In genomic region chr10:50234486-50234885, GRCh38 we compare ENCODE assay signal across 1 cellular context.
TF ChIP-seq lines count a peak whose summit lies in the region.

No MANE protein-coding gene starts in this region.

TF ChIP-seq in HepG2, 621 proteins besides CTCF, POLR2A, EP300 and RAD21 (continued from another document and continues in another):
- TF ChIP-seq, protein P1, sequence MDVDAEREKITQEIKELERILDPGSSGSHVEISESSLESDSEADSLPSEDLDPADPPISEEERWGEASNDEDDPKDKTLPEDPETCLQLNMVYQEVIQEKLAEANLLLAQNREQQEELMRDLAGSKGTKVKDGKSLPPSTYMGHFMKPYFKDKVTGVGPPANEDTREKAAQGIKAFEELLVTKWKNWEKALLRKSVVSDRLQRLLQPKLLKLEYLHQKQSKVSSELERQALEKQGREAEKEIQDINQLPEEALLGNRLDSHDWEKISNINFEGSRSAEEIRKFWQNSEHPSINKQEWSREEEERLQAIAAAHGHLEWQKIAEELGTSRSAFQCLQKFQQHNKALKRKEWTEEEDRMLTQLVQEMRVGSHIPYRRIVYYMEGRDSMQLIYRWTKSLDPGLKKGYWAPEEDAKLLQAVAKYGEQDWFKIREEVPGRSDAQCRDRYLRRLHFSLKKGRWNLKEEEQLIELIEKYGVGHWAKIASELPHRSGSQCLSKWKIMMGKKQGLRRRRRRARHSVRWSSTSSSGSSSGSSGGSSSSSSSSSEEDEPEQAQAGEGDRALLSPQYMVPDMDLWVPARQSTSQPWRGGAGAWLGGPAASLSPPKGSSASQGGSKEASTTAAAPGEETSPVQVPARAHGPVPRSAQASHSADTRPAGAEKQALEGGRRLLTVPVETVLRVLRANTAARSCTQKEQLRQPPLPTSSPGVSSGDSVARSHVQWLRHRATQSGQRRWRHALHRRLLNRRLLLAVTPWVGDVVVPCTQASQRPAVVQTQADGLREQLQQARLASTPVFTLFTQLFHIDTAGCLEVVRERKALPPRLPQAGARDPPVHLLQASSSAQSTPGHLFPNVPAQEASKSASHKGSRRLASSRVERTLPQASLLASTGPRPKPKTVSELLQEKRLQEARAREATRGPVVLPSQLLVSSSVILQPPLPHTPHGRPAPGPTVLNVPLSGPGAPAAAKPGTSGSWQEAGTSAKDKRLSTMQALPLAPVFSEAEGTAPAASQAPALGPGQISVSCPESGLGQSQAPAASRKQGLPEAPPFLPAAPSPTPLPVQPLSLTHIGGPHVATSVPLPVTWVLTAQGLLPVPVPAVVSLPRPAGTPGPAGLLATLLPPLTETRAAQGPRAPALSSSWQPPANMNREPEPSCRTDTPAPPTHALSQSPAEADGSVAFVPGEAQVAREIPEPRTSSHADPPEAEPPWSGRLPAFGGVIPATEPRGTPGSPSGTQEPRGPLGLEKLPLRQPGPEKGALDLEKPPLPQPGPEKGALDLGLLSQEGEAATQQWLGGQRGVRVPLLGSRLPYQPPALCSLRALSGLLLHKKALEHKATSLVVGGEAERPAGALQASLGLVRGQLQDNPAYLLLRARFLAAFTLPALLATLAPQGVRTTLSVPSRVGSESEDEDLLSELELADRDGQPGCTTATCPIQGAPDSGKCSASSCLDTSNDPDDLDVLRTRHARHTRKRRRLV (CRISPR knock-in tag; IDR thresholded peaks at IDR 0.05): no peak
- TF ChIP-seq CBFB (CRISPR knock-in tag; IDR thresholded peaks at IDR 0.05) (peak; percentile 83), ZNF496 (CRISPR knock-in tag; IDR thresholded peaks at IDR 0.05; ENCODE audit: insufficient replicate concordance) (no peak), MXI1 (IDR thresholded peaks at IDR 0.05; ENCODE audit: borderline replicate concordance, low read depth, low read length) (peak; percentile 59; the same call in 1 of the 3 replicates), HMGA1 (CRISPR knock-in tag; conservative IDR thresholded peaks at IDR 0.05) (no peak), ARNTL (CRISPR knock-in tag; IDR thresholded peaks at IDR 0.05) (no peak), ZNF563 (CRISPR knock-in tag; IDR thresholded peaks at IDR 0.05) (no peak), ZNF17 (CRISPR knock-in tag; IDR thresholded peaks at IDR 0.05) (no peak), HNF1B (CRISPR knock-in tag; IDR thresholded peaks at IDR 0.05) (no peak), ZNF276 (CRISPR knock-in tag; IDR thresholded peaks at IDR 0.05; ENCODE audit: low read depth) (no peak), ZNF441 (CRISPR knock-in tag; IDR thresholded peaks at IDR 0.05; ENCODE audit: borderline replicate concordance) (peak; percentile 48; the same call in 1 of the 2 replicates), ZNF552 (CRISPR knock-in tag; IDR thresholded peaks at IDR 0.05; ENCODE audit: borderline replicate concordance) (no peak), ATF2 (CRISPR knock-in tag; IDR thresholded peaks at IDR 0.05) (peak; percentile 64; the same call in 1 of the 2 replicates), SPEN (CRISPR knock-in tag; IDR thresholded peaks at IDR 0.05; ENCODE audit: low read depth) (no peak), MED1 (CRISPR knock-in tag; IDR thresholded peaks at IDR 0.05) (peak; percentile 77), ZNF124 (CRISPR knock-in tag; IDR thresholded peaks at IDR 0.05) (no peak), HDAC1 (CRISPR knock-in tag; IDR thresholded peaks at IDR 0.05) (peak; percentile 73; the same call in 1 of the 2 replicates), MIER2 (CRISPR knock-in tag; IDR thresholded peaks at IDR 0.05) (0 out of 2 replicates have a peak, but pooled peaks have one; percentile 41), RBM22 (optimal IDR thresholded peaks at IDR 0.05; ENCODE audit: low read length) (no peak), ZNF557 (CRISPR knock-in tag; IDR thresholded peaks at IDR 0.05) (no peak), CCAR2 (optimal IDR thresholded peaks at IDR 0.05; ENCODE audit: low read depth, low read length) (no peak), FOXP1 (IDR thresholded peaks at IDR 0.05) (peak; percentile 98), FOXP1 (CRISPR knock-in tag; IDR thresholded peaks at IDR 0.05) (peak; percentile 99), FOSL2 (CRISPR knock-in tag; IDR thresholded peaks at IDR 0.05) (peak; percentile 70), HNRNPK (IDR thresholded peaks at IDR 0.05; ENCODE audit: low read depth, low read length, poor library complexity, severe bottlenecking) (no peak), BORCS8-MEF2B (CRISPR knock-in tag; IDR thresholded peaks at IDR 0.05) (no peak), MTA3 (CRISPR knock-in tag; IDR thresholded peaks at IDR 0.05) (no peak), MTF2 (CRISPR knock-in tag; IDR thresholded peaks at IDR 0.05; ENCODE audit: borderline replicate concordance) (no peak), HMG20B (CRISPR knock-in tag; conservative IDR thresholded peaks at IDR 0.05) (peak; percentile 78), ZNF510 (CRISPR knock-in tag; IDR thresholded peaks at IDR 0.05; ENCODE audit: low read depth) (no peak), ZFP41 (CRISPR knock-in tag; IDR thresholded peaks at IDR 0.05; ENCODE audit: borderline replicate concordance) (no peak), RBFOX2 (IDR thresholded peaks at IDR 0.05; ENCODE audit: low read depth, low read length) (no peak), BCL6 (CRISPR knock-in tag; IDR thresholded peaks at IDR 0.05) (peak; percentile 93), HOXA9 (CRISPR knock-in tag; IDR thresholded peaks at IDR 0.05; ENCODE audit: borderline replicate concordance) (no peak), GTF3A (CRISPR knock-in tag; conservative IDR thresholded peaks at IDR 0.05) (no peak), ZNF503 (CRISPR knock-in tag; IDR thresholded peaks at IDR 0.05) (peak; percentile 63; the same call in 1 of the 2 replicates), ZBTB38 (CRISPR knock-in tag; IDR thresholded peaks at IDR 0.05) (no peak), JUN (CRISPR knock-in tag; IDR thresholded peaks at IDR 0.05) (0 out of 2 replicates have a peak, but pooled peaks have one; percentile 49), POGK (CRISPR knock-in tag; conservative IDR thresholded peaks at IDR 0.05) (peak; percentile 73; the same call in 1 of the 2 replicates), SP5 (CRISPR knock-in tag; IDR thresholded peaks at IDR 0.05; ENCODE audit: borderline replicate concordance, low read depth) (peak; percentile 56; the same call in 1 of the 2 replicates), NFRKB (IDR thresholded peaks at IDR 0.05) (no peak)
- TF ChIP-seq, protein P2, sequence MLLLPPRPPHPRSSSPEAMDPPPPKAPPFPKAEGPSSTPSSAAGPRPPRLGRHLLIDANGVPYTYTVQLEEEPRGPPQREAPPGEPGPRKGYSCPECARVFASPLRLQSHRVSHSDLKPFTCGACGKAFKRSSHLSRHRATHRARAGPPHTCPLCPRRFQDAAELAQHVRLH (CRISPR knock-in tag; IDR thresholded peaks at IDR 0.05; ENCODE audit: borderline replicate concordance, low read depth): no peak
- TF ChIP-seq, protein P3, sequence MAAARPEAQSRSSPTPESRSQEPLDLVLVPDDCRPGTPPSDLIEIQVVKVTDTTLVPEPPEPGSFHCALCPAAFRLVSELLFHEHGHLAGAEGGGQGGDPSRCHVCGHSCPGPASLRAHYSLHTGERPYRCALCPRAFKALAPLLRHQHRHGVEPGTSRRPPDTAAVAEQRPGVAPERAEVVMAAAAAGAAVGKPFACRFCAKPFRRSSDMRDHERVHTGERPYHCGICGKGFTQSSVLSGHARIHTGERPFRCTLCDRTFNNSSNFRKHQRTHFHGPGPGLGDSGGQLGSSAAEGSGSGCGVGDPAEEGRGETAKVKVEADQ (CRISPR knock-in tag; IDR thresholded peaks at IDR 0.05; ENCODE audit: borderline replicate concordance): no peak
- TF ChIP-seq, protein P4, sequence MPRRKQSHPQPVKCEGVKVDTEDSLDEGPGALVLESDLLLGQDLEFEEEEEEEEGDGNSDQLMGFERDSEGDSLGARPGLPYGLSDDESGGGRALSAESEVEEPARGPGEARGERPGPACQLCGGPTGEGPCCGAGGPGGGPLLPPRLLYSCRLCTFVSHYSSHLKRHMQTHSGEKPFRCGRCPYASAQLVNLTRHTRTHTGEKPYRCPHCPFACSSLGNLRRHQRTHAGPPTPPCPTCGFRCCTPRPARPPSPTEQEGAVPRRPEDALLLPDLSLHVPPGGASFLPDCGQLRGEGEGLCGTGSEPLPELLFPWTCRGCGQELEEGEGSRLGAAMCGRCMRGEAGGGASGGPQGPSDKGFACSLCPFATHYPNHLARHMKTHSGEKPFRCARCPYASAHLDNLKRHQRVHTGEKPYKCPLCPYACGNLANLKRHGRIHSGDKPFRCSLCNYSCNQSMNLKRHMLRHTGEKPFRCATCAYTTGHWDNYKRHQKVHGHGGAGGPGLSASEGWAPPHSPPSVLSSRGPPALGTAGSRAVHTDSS (CRISPR knock-in tag; conservative IDR thresholded peaks at IDR 0.05): no peak
- TF ChIP-seq, protein P5, sequence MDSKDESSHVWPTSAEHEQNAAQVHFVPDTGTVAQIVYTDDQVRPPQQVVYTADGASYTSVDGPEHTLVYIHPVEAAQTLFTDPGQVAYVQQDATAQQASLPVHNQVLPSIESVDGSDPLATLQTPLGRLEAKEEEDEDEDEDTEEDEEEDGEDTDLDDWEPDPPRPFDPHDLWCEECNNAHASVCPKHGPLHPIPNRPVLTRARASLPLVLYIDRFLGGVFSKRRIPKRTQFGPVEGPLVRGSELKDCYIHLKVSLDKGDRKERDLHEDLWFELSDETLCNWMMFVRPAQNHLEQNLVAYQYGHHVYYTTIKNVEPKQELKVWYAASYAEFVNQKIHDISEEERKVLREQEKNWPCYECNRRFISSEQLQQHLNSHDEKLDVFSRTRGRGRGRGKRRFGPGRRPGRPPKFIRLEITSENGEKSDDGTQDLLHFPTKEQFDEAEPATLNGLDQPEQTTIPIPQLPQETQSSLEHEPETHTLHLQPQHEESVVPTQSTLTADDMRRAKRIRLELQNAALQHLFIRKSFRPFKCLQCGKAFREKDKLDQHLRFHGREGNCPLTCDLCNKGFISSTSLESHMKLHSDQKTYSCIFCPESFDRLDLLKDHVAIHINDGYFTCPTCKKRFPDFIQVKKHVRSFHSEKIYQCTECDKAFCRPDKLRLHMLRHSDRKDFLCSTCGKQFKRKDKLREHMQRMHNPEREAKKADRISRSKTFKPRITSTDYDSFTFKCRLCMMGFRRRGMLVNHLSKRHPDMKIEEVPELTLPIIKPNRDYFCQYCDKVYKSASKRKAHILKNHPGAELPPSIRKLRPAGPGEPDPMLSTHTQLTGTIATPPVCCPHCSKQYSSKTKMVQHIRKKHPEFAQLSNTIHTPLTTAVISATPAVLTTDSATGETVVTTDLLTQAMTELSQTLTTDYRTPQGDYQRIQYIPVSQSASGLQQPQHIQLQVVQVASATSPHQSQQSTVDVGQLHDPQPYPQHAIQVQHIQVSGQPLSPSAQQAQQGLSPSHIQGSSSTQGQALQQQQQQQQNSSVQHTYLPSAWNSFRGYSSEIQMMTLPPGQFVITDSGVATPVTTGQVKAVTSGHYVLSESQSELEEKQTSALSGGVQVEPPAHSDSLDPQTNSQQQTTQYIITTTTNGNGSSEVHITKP (CRISPR knock-in tag; IDR thresholded peaks at IDR 0.05; ENCODE audit: low read depth): no peak
